In genomic region chr22:19989725-19990067, GRCh38 we compare ENCODE assay signal across 24 cellular contexts. TPM values are rescaled to one million over a fixed set of nuclear protein-coding genes. Genes with fewer than 3 reads are reported as not detected.
DNase-seq lines count a peak whose midpoint lies in the region; ATAC-seq and TF ChIP-seq lines count a peak whose summit lies in the region.
"Had no signal": no experiment of that assay in that cellular context is flagged by ENCODE, and none has a peak within 500 bp of the region (broad histone marks: within the 10 kb centered on the region; RNA-seq: fewer than 3 reads in every experiment).

No MANE protein-coding gene starts in this region.

- peaks cover 43 to 74% of the 10 kb centered on the region in 2 donors for H3K4me1 ChIP-seq in thoracic aorta (ENCODE audit: control insufficient read depth in 1 of 2, low read depth in 2 of 2)
- H3K4me1 ChIP-seq in HAP-1: peaks cover 3% of the 10 kb centered on the region

- TF ChIP-seq CTCF in natural killer cell (IDR thresholded peaks at IDR 0.05) (no peak), nephron progenitor cell (IDR thresholded peaks at IDR 0.05) (no peak), thoracic aorta (IDR thresholded peaks at IDR 0.05) (no peak)

- H3K36me3 ChIP-seq in thoracic aorta: no peaks in the 10 kb centered on the region
- H3K36me3 ChIP-seq in HAP-1 (replicated peaks): no peaks in the 10 kb centered on the region
- H3K36me3 ChIP-seq: SJSA1 had no signal

- peak overlapping the region; percentile 74 to 88 for H3K27ac ChIP-seq in thoracic aorta
- H3K27ac ChIP-seq: SJSA1 had no signal

- H3K27me3 Mint-ChIP-seq in natural killer cell (ENCODE audit: low read depth in 2 of 2): no peaks in the 10 kb centered on the region
- no peaks in the 10 kb centered on the region for H3K27me3 Mint-ChIP-seq in natural killer cell treated with Interleukin-12 subunit alpha and Interleukin-12 subunit beta and Interleukin-15 and Interleukin-18, amount 100 ng/mL, for 72 hours
- peaks cover 4% of the 10 kb centered on the region for H3K27me3 Mint-ChIP-seq in nephron progenitor cell (ENCODE audit: low read depth, poor library complexity)
- H3K27me3 Mint-ChIP-seq: IgD-negative memory B cell had no signal

- peak overlapping the region; percentile 7 for H3K4me3 Mint-ChIP-seq in natural killer cell
- no peak overlapping the region for H3K4me3 Mint-ChIP-seq in natural killer cell treated with Interleukin-12 subunit alpha and Interleukin-12 subunit beta and Interleukin-15 and Interleukin-18, amount 100 ng/mL, for 72 hours
- H3K4me3 Mint-ChIP-seq in nephron progenitor cell: no peak overlapping the region
- H3K4me3 Mint-ChIP-seq: HFFc6, IgD-negative memory B cell had no signal

- no peaks in the 10 kb centered on the region for H3K9me3 Mint-ChIP-seq in natural killer cell
- H3K9me3 Mint-ChIP-seq in natural killer cell treated with Interleukin-12 subunit alpha and Interleukin-12 subunit beta and Interleukin-15 and Interleukin-18, amount 100 ng/mL, for 72 hours: no peaks in the 10 kb centered on the region
- H3K9me3 Mint-ChIP-seq in nephron progenitor cell: no peaks in the 10 kb centered on the region
- H3K9me3 Mint-ChIP-seq: HFFc6, IgD-negative memory B cell had no signal

- H3K4me1 Mint-ChIP-seq in natural killer cell (peaks cover 0 to 16% of the 10 kb centered on the region in 2 donors), nephron progenitor cell (peaks cover 24% of the 10 kb centered on the region)
- H3K4me1 Mint-ChIP-seq in natural killer cell treated with Interleukin-12 subunit alpha and Interleukin-12 subunit beta and Interleukin-15 and Interleukin-18, amount 100 ng/mL, for 72 hours (ENCODE audit: low read depth in 2 of 2): peaks cover 0 to 7% of the 10 kb centered on the region in 2 donors

- H3K9me3 ChIP-seq in thoracic aorta: no peaks in the 10 kb centered on the region
- no peaks in the 10 kb centered on the region for H3K9me3 ChIP-seq in HAP-1
- H3K9me3 ChIP-seq: SJSA1 had no signal

- H3K27me3 ChIP-seq in thoracic aorta (replicated peaks; ENCODE audit: insufficient read depth) (no peaks in the 10 kb centered on the region), HAP-1 (ENCODE audit: low read depth) (no peaks in the 10 kb centered on the region)
- H3K27me3 ChIP-seq: SJSA1 had no signal

- DNase-seq in natural killer cell (no peak), nephron progenitor cell (no peak), thoracic aorta (ENCODE audit: low spot score) (no peak), ureter (ENCODE audit: low spot score) (no peak), HAP-1 (ENCODE audit: low spot score in 2 of 2) (no peak)
- DNase-seq in natural killer cell treated with Interleukin-12 subunit alpha and Interleukin-12 subunit beta and Interleukin-15 and Interleukin-18, amount 100 ng/mL, for 72 hours (ENCODE audit: low spot score): no peak
- DNase-seq in activated T-cell treated with anti-CD3 and anti-CD28 coated beads, Interleukin-2, amount 50 U/mL, for 48 hours: no peak
- DNase-seq: 8988T; C1 segment of cervical spinal cord; HFFc6; Karpas-422; MV-4-11; NCI-H1105 treated with DMSO at 0.1 percent for 48 hours; NCI-H1694; NCI-H2081; NCI-H2171; NCI-H345; NCI-H524; NCI-H774; NK-92 treated with Interleukin-12 subunit alpha and Interleukin-12 subunit beta, amount 100 ng/mL, for 24 hours had no signal

- H3K36me3 Mint-ChIP-seq in natural killer cell: no peaks in the 10 kb centered on the region
- no peaks in the 10 kb centered on the region for H3K36me3 Mint-ChIP-seq in natural killer cell treated with Interleukin-12 subunit alpha and Interleukin-12 subunit beta and Interleukin-15 and Interleukin-18, amount 100 ng/mL, for 72 hours
- no peaks in the 10 kb centered on the region for H3K36me3 Mint-ChIP-seq in nephron progenitor cell (ENCODE audit: low read depth)
- H3K36me3 Mint-ChIP-seq: IgD-negative memory B cell had no signal

- no peak for ATAC-seq in natural killer cell
- ATAC-seq in natural killer cell treated with Interleukin-12 subunit alpha and Interleukin-12 subunit beta and Interleukin-15 and Interleukin-18, amount 100 ng/mL, for 72 hours: no peak
- ATAC-seq in thoracic aorta (ENCODE audit: insufficient number of reproducible peaks, low FRiP score, low read depth): no peak
- ATAC-seq in GM19463 (IDR thresholded peaks at IDR 0.05; ENCODE audit: unreplicated experiment): no peak
- ATAC-seq: Panc1 had no signal

- H3K4me3 ChIP-seq in thoracic aorta (no peak overlapping the region), HAP-1 (no peak overlapping the region)
- H3K4me3 ChIP-seq: SJSA1 had no signal

- H3K27ac Mint-ChIP-seq in natural killer cell (no peak overlapping the region), nephron progenitor cell (peak overlapping the region; percentile 54)
- H3K27ac Mint-ChIP-seq in natural killer cell treated with Interleukin-12 subunit alpha and Interleukin-12 subunit beta and Interleukin-15 and Interleukin-18, amount 100 ng/mL, for 72 hours: no peak overlapping the region
- H3K27ac Mint-ChIP-seq: HFFc6, IgD-negative memory B cell had no signal

- intact Hi-C loops in natural killer cell (cut with micrococcal nuclease): no loop called here

- in situ Hi-C loops in HAP-1 (cut with MboI; ENCODE audit: low sequenced_read_pairs): no loop called here

RNA-seq across cellular contexts. Expression of gene ARVCF, which starts 26.9 kb away (rescaled TPM):
- total RNA-seq in natural killer cell: 10 to 100 TPM; 37.8 to 62.0 (median 38.7) TPM
- 1 to 10 TPM; 3.7 to 3.8 TPM for total RNA-seq in natural killer cell treated with Interleukin-12 subunit alpha and Interleukin-12 subunit beta and Interleukin-15 and Interleukin-18, amount 100 ng/mL, for 72 hours
- total RNA-seq in thoracic aorta: 100 to 1,000 TPM in 1 of 2 donors, 10 to 100 TPM in 1; 95.0 to 165 TPM
- 11.5 TPM for total RNA-seq in ureter

RNA-seq across cellular contexts. Expression of gene TANGO2, which starts 31.2 kb away (rescaled TPM):
- 10 to 100 TPM; 33.3 to 53.0 (median 46.2) TPM for total RNA-seq in natural killer cell
- 10 to 100 TPM; 50.5 to 61.6 TPM for total RNA-seq in natural killer cell treated with Interleukin-12 subunit alpha and Interleukin-12 subunit beta and Interleukin-15 and Interleukin-18, amount 100 ng/mL, for 72 hours
- total RNA-seq in thoracic aorta: 100 to 1,000 TPM in 1 of 2 donors, 10 to 100 TPM in 1; 48.7 to 109 TPM
- total RNA-seq in ureter: 28.8 TPM

RNA-seq across cellular contexts. Expression of gene TXNRD2, which starts 48.1 kb away (rescaled TPM):
- total RNA-seq in natural killer cell: 10 to 100 TPM; 23.5 to 37.3 (median 24.4) TPM
- 10 to 100 TPM; 29.9 to 34.3 TPM for total RNA-seq in natural killer cell treated with Interleukin-12 subunit alpha and Interleukin-12 subunit beta and Interleukin-15 and Interleukin-18, amount 100 ng/mL, for 72 hours
- total RNA-seq in thoracic aorta: 10 to 100 TPM; 27.4 to 37.6 TPM
- total RNA-seq in ureter: 41.6 TPM

RNA-seq across cellular contexts. Expression of gene COMT, which starts 48.1 kb away (rescaled TPM):
- total RNA-seq in natural killer cell (10 to 100 TPM; 37.5 to 56.2 (median 38.2) TPM), thoracic aorta (100 to 1,000 TPM; 230 to 300 TPM), ureter (202 TPM)
- total RNA-seq in natural killer cell treated with Interleukin-12 subunit alpha and Interleukin-12 subunit beta and Interleukin-15 and Interleukin-18, amount 100 ng/mL, for 72 hours: 100 to 1,000 TPM; 141 to 223 TPM
